8 cellular contexts compared by ENCODE assay signal in genomic region chr20:44650777-44651493, GRCh38. TPM values are rescaled to one million over a fixed set of nuclear protein-coding genes. Genes with fewer than 3 reads are reported as not detected.
DNase-seq lines count a peak whose midpoint lies in the region; ATAC-seq and TF ChIP-seq lines count a peak whose summit lies in the region.

No MANE protein-coding gene starts in this region.

- ATAC-seq in T-cell (replicated peaks in 1 of 4) (peak; percentile 50 to 70 (median 68)), mucosa of descending colon (peak; percentile 51), upper lobe of left lung (ENCODE audit: low FRiP score in 2 of 2) (peak in 1 of 2 donors; percentile 34), HG03108 (IDR thresholded peaks at IDR 0.05; ENCODE audit: unreplicated experiment) (no peak), GM21786 (IDR thresholded peaks at IDR 0.05; ENCODE audit: unreplicated experiment) (no peak)

- no peaks in the 10 kb centered on the region for H3K27me3 ChIP-seq in upper lobe of left lung

- WGBS in upper lobe of left lung, 2 donors, result 40 to 44% methylated on average over 6 to 20 of the region's 29 CpGs

- peak overlapping the region; percentile 94 to 99 for H3K27ac Mint-ChIP-seq in T-cell
- H3K27ac Mint-ChIP-seq in chondrocyte (ENCODE audit: unreplicated experiment), result no peak overlapping the region

- POLR2A ChIA-PET in T-cell (lab: Charles Lee), result interaction anchor here (0.6 kb wide), 3 partner anchors 9 to 1164 kb away, joined by 3 to 5 read pairs (median 5); no protein-coding TSS in a partner anchor

- no peaks in the 10 kb centered on the region for H3K36me3 Mint-ChIP-seq in T-cell
- H3K36me3 Mint-ChIP-seq in chondrocyte (ENCODE audit: low read depth), result no peaks in the 10 kb centered on the region

- peak overlapping the region; percentile 74; the same call in 1 of the 2 replicates for H3K4me3 ChIP-seq in GM08714 (ENCODE audit: low read length)
- peak overlapping the region; percentile 29 for H3K4me3 ChIP-seq in mucosa of descending colon
- H3K4me3 ChIP-seq in upper lobe of left lung, result peak overlapping the region; percentile 69 to 91 (median 81)

- CTCF ChIA-PET in T-cell (lab: Charles Lee), result interaction anchor here (0.6 to 1.8 kb wide), 4 partner anchors 8 to 149 kb away, joined by 3 to 5 read pairs (median 4); no protein-coding TSS in a partner anchor

- peak overlapping the region; percentile 80 to 89 (median 88) for H3K27ac ChIP-seq in upper lobe of left lung

- no peak for TF ChIP-seq POLR2A in upper lobe of left lung (IDR thresholded peaks at IDR 0.05)

- H3K27me3 Mint-ChIP-seq in T-cell, result no peaks in the 10 kb centered on the region
- H3K27me3 Mint-ChIP-seq in chondrocyte (ENCODE audit: low read depth), result peaks cover 2% of the 10 kb centered on the region

- H3K4me1 ChIP-seq in mucosa of descending colon (ENCODE audit: low read depth) (peaks cover 7% of the 10 kb centered on the region), upper lobe of left lung (peaks cover 18 to 44% (median 28%) of the 10 kb centered on the region in 4 donors)

- H3K9me3 ChIP-seq in mucosa of descending colon, result no peaks in the 10 kb centered on the region
- no peaks in the 10 kb centered on the region for H3K9me3 ChIP-seq in upper lobe of left lung

- H3K36me3 ChIP-seq in mucosa of descending colon (ENCODE audit: low read depth), result no peaks in the 10 kb centered on the region
- no peaks in the 10 kb centered on the region for H3K36me3 ChIP-seq in upper lobe of left lung

- no peak for TF ChIP-seq CTCF in chondrocyte (IDR thresholded peaks at IDR 0.05)
- no peak for TF ChIP-seq CTCF in mucosa of descending colon (IDR thresholded peaks at IDR 0.05)
- no peak for TF ChIP-seq CTCF in upper lobe of left lung (IDR thresholded peaks at IDR 0.05)

- H3K9me3 Mint-ChIP-seq in T-cell (no peaks in the 10 kb centered on the region), chondrocyte (ENCODE audit: low read depth) (no peaks in the 10 kb centered on the region)

- intact Hi-C loops in mucosa of descending colon (cut with DNase I, micrococcal nuclease), result no loop called here

- H3K4me3 Mint-ChIP-seq in T-cell (peak overlapping the region; percentile 83 to 88 (median 86)), chondrocyte (ENCODE audit: unreplicated experiment) (peak overlapping the region; percentile 62)

- H3K4me1 Mint-ChIP-seq in T-cell (peaks cover 59 to 66% (median 61%) of the 10 kb centered on the region in 3 donors), chondrocyte (ENCODE audit: low read depth) (peaks cover 34% of the 10 kb centered on the region)

- peak in 21 of 34 experiments; percentile 8 to 56 (median 34) for DNase-seq in T-cell
- no peak for DNase-seq in chondrocyte (ENCODE audit: low spot score)
- peak; percentile 39 to 65 (median 52) for DNase-seq in mucosa of descending colon
- DNase-seq in upper lobe of left lung, result no peak
- DNase-seq in NCI-H524 (lab: John Stamatoyannopoulos, UW), result no peak

- TF ChIP-seq EP300 in upper lobe of left lung (IDR thresholded peaks at IDR 0.05), result no peak

RNA-seq across cellular contexts. Expression of gene ADA, which starts 0.6 kb away (rescaled TPM):
- total RNA-seq in T-cell (10 to 100 TPM; 21.9 to 42.1 (median 33.3) TPM), chondrocyte (10.6 to 12.1 TPM (median 11.4 TPM) in 3 replicates), mucosa of descending colon (1 to 10 TPM; 2.2 to 6.9 (median 5.9) TPM), upper lobe of left lung (1 to 10 TPM; 5.0 to 9.4 (median 7.2) TPM)

Comparison
In these comparisons a context has a peak if more than half of its experiments do, and no peak if none do; other contexts are left out.
1. H3K4me3 ChIP-seq: peak in every context shown above with its lines; median percentile 81 in upper lobe of left lung; 74 in GM08714; 29 in mucosa of descending colon.
2. ATAC-seq: peak in T-cell (4 of 4) and mucosa of descending colon (single experiment); none in HG03108 (single experiment) and GM21786 (single experiment).
3. DNase-seq: peak in T-cell (21 of 34) and mucosa of descending colon (3 of 3); none in chondrocyte (single experiment), upper lobe of left lung (0 of 2) and NCI-H524 (0 of 2).